34 cellular contexts compared by ENCODE assay signal in the genomic region with DNA sequence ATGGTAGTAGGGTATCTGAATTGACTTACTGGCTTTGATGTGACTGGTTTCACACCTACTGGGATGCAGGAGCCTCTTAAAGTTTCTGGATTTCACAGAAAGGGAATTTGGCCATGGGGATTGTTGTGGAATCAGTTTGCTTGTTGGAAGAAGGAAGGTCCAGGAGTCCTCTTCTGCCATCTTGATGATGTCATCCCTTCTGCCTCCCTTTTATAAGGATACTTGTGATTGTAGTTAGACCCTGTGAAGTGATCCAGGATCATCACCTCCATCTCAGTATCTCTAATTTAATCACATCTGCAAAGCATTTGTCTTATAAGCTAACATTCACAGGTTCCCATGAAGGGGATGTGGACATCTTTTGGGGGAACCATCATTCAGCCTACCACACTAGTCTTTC.
"Had no signal": no experiment of that assay in that cellular context is flagged by ENCODE, and none has a peak within 500 bp of the region (broad histone marks: within the 10 kb centered on the region; RNA-seq: fewer than 3 reads in every experiment).

No MANE protein-coding gene starts in this region.

- DNase-seq: Karpas-422, Kasumi-1, MG63, MM.1S, MV-4-11, NCI-H1048, NCI-H1092, NCI-H1092 treated with DMSO at 0.1 percent for 48 hours, NCI-H1105, NCI-H1105 treated with DMSO at 0.1 percent for 48 hours, NCI-H1417, NCI-H1417 treated with DMSO at 0.1 percent for 48 hours, NCI-H1436, NCI-H1436 treated with DMSO at 0.1 percent for 48 hours, NCI-H146, NCI-H1694, NCI-H1694 treated with DMSO at 0.1 percent for 48 hours, NCI-H187, NCI-H187 treated with DMSO at 0.1 percent for 48 hours, NCI-H1930, NCI-H2029, NCI-H2029 treated with DMSO at 0.1 percent for 48 hours, NCI-H2081, NCI-H2081 treated with DMSO at 0.1 percent for 48 hours, NCI-H2107, NCI-H2171, NCI-H2171 treated with DMSO at 0.1 percent for 48 hours, NCI-H2227 treated with DMSO at 0.1 percent for 48 hours, NCI-H226, NCI-H345, NCI-H446, NCI-H446 treated with DMSO at 0.1 percent for 48 hours, NCI-H510A had no signal

- H3K4me3 ChIP-seq: MG63 had no signal

- H3K4me2 ChIP-seq: KMS-11 had no signal

- H3K27ac ChIP-seq: KMS-11 had no signal

- H3K9ac ChIP-seq: KMS-11 had no signal

- H3K27me3 ChIP-seq: MG63 had no signal
